8 cellular contexts compared by ENCODE assay signal in the genomic region with DNA sequence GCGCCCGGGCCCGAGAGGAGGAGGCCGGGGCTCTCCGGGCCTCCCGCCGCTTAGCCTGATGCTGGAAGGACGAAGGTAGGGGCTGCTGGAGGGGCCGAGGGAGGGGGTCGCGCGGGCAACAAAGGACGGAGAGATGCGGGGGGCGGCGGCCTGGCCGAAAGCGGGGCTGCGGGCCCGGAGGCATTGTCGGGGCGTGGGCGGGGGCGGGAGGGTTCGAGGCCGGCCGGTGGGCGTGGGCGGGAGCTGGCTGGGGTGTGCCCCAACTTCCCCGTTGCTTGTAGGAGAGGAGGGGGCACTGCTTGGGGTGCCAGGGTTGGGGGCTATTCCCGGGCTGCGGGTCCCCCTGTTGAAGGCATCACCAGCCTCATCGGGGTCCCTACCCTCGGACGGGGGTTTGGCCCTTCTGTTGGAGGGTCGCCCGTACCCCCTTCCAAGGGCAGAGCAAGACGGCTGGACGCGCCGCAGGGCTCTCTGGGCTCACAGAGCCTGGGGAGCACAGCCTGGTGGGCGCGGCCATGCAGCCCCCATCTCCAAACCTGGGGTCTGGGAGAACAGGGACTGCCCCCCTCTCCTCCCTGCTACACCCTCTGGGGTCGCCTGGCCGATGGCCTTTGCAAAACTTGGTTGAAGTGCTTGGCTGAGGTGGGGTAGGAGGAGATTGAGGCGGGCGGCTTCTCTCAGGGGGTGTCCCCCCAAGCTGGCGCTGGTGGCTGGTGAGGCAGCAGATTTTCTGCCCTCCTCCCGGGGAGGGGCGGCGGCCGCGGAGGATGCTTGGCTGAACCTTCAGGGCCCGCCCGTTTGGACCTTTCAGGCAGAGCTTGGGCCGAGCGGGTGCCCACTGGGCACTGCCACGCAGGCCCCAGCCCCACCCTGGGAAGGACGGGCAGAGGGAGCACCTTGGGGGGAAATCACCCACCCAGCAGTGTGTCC. TPM values are rescaled to one million over a fixed set of nuclear protein-coding genes. Genes with fewer than 3 reads are reported as not detected.
DNase-seq lines count a peak whose midpoint lies in the region; ATAC-seq and TF ChIP-seq lines count a peak whose summit lies in the region.

No MANE protein-coding gene starts in this region.

- peak overlapping the region; percentile 67 for H3K4me3 Mint-ChIP-seq in CD8-positive, alpha-beta T cell
- H3K4me3 Mint-ChIP-seq in activated T-cell treated with anti-CD3 and anti-CD28 coated beads, Interleukin-2, amount 50 U/mL, for 4 hours, result peak overlapping the region; percentile 63
- H3K4me3 Mint-ChIP-seq in neural crest cell, result peak overlapping the region; percentile 72

- no peaks in the 10 kb centered on the region for H3K27me3 ChIP-seq in CD8-positive, alpha-beta T cell (ENCODE audit: insufficient read depth, low read length)

- no peak for TF ChIP-seq CTCF in CD8-positive, alpha-beta T cell (IDR thresholded peaks at IDR 0.05)
- TF ChIP-seq CTCF in fibroblast of mammary gland (conservative IDR thresholded peaks at IDR 0.05; ENCODE audit: control insufficient read depth, insufficient read depth, low read depth, low read length), result no peak
- no peak for TF ChIP-seq CTCF in neural crest cell (conservative IDR thresholded peaks at IDR 0.05)

- peak; percentile 19 to 69 (median 54) for DNase-seq in CD8-positive, alpha-beta T cell
- peak; percentile 24 for DNase-seq in activated T-cell treated with anti-CD3 and anti-CD28 coated beads, Interleukin-2, amount 50 U/mL, for 4 hours
- DNase-seq in fibroblast of mammary gland (ENCODE audit: low read depth) (no peak), neural crest cell (ENCODE audit: low read depth, low spot score) (no peak)

- H3K27ac ChIP-seq in CD8-positive, alpha-beta T cell (ENCODE audit: low read depth, low read length), result no peak overlapping the region

- intact Hi-C loops in CD8-positive, alpha-beta T cell (cut with DNase I, micrococcal nuclease), result loop anchor here (1.0 kb wide), 4 partner anchors 20 to 116 kb away; a partner anchor contains a TSS

- ATAC-seq in CD8-positive, alpha-beta T cell, result peak; percentile 43
- ATAC-seq in HG03432 (IDR thresholded peaks at IDR 0.05; ENCODE audit: unreplicated experiment) (peak; percentile 25), HG03175 (IDR thresholded peaks at IDR 0.05; ENCODE audit: unreplicated experiment) (no peak), HG03439 (IDR thresholded peaks at IDR 0.05; ENCODE audit: unreplicated experiment) (no peak), GM21717 (IDR thresholded peaks at IDR 0.05; ENCODE audit: unreplicated experiment) (no peak)
- ATAC-seq in activated T-cell treated with anti-CD3 and anti-CD28 coated beads, Interleukin-2, amount 50 U/mL, for 4 hours, result peak; percentile 15 to 23

- no peak overlapping the region for H3K27ac Mint-ChIP-seq in CD8-positive, alpha-beta T cell
- no peak overlapping the region for H3K27ac Mint-ChIP-seq in neural crest cell (ENCODE audit: unreplicated experiment)

- POLR2A ChIA-PET in CD8-positive, alpha-beta T cell (lab: Charles Lee), result no interaction called here

- peaks cover 22% of the 10 kb centered on the region for H3K4me1 ChIP-seq in CD8-positive, alpha-beta T cell (ENCODE audit: insufficient read depth, low read length)

- CTCF ChIA-PET in CD8-positive, alpha-beta T cell (lab: Charles Lee), result interaction anchor here (1.1 to 2.5 kb wide), 2 partner anchors 21 to 221 kb away, joined by 3 to 17 read pairs; no protein-coding TSS in a partner anchor

- no peaks in the 10 kb centered on the region for H3K36me3 Mint-ChIP-seq in CD8-positive, alpha-beta T cell
- H3K36me3 Mint-ChIP-seq in activated T-cell treated with anti-CD3 and anti-CD28 coated beads, Interleukin-2, amount 50 U/mL, for 4 hours (ENCODE audit: insufficient read depth), result no peaks in the 10 kb centered on the region
- no peaks in the 10 kb centered on the region for H3K36me3 Mint-ChIP-seq in neural crest cell (ENCODE audit: low read depth)

- peak overlapping the region; percentile 54 for H3K4me3 ChIP-seq in CD8-positive, alpha-beta T cell (ENCODE audit: low read depth, low read length)
- peak overlapping the region; percentile 81 for H3K4me3 ChIP-seq in fibroblast of mammary gland (ENCODE audit: control insufficient read depth, low read depth, low read length)

- no peaks in the 10 kb centered on the region for H3K9me3 ChIP-seq in CD8-positive, alpha-beta T cell (ENCODE audit: low read length)

- H3K4me1 Mint-ChIP-seq in CD8-positive, alpha-beta T cell (ENCODE audit: low read depth), result peaks cover 22% of the 10 kb centered on the region
- peaks cover 24% of the 10 kb centered on the region for H3K4me1 Mint-ChIP-seq in activated T-cell treated with anti-CD3 and anti-CD28 coated beads, Interleukin-2, amount 50 U/mL, for 4 hours (ENCODE audit: low read depth)
- peaks cover 36% of the 10 kb centered on the region for H3K4me1 Mint-ChIP-seq in neural crest cell

- H3K9me3 Mint-ChIP-seq in CD8-positive, alpha-beta T cell, result no peaks in the 10 kb centered on the region
- no peaks in the 10 kb centered on the region for H3K9me3 Mint-ChIP-seq in activated T-cell treated with anti-CD3 and anti-CD28 coated beads, Interleukin-2, amount 50 U/mL, for 4 hours
- H3K9me3 Mint-ChIP-seq in neural crest cell, result no peaks in the 10 kb centered on the region

- no peaks in the 10 kb centered on the region for H3K36me3 ChIP-seq in CD8-positive, alpha-beta T cell (ENCODE audit: insufficient read depth, low read length)

- peaks cover 4% of the 10 kb centered on the region for H3K27me3 Mint-ChIP-seq in CD8-positive, alpha-beta T cell (ENCODE audit: low read depth)
- peaks cover 5% of the 10 kb centered on the region for H3K27me3 Mint-ChIP-seq in activated T-cell treated with anti-CD3 and anti-CD28 coated beads, Interleukin-2, amount 50 U/mL, for 4 hours (ENCODE audit: low read depth)
- peaks cover 43% of the 10 kb centered on the region for H3K27me3 Mint-ChIP-seq in neural crest cell (ENCODE audit: low read depth)

RNA-seq across cellular contexts. Expression of a gene that starts 0.7 kb away (rescaled TPM):
- 1 to 10 TPM; 2.1 to 2.7 TPM for total RNA-seq in CD8-positive, alpha-beta T cell
- 1 to 10 TPM; 1.2 to 2.5 (median 1.4) TPM for total RNA-seq in activated T-cell treated with anti-CD3 and anti-CD28 coated beads, Interleukin-2, amount 50 U/mL, for 4 hours
- 24.0 and 26.5 TPM in 2 replicates for total RNA-seq in neural crest cell

RNA-seq across cellular contexts. Expression of a gene that starts 35.7 kb away (rescaled TPM):
- 10 to 100 TPM in 1 of 2 experiments, 1 to 10 TPM in 1; 8.8 to 10.7 TPM for total RNA-seq in CD8-positive, alpha-beta T cell
- total RNA-seq in activated T-cell treated with anti-CD3 and anti-CD28 coated beads, Interleukin-2, amount 50 U/mL, for 4 hours, result 10 to 100 TPM; 71.4 to 85.2 (median 73.8) TPM
- total RNA-seq in neural crest cell, result 77.0 and 80.4 TPM in 2 replicates

Comparison
In these comparisons a context has a peak if more than half of its experiments do, and no peak if none do; other contexts are left out.
1. ATAC-seq: peak in CD8-positive, alpha-beta T cell (single experiment), HG03432 (single experiment) and activated T-cell treated with anti-CD3 and anti-CD28 coated beads, Interleukin-2, amount 50 U/mL, for 4 hours (2 of 2); none in HG03175 (single experiment), HG03439 (single experiment) and GM21717 (single experiment).
2. DNase-seq: peak in CD8-positive, alpha-beta T cell (7 of 7) and activated T-cell treated with anti-CD3 and anti-CD28 coated beads, Interleukin-2, amount 50 U/mL, for 4 hours (single experiment); none in fibroblast of mammary gland (single experiment) and neural crest cell (single experiment).
3. Peak in every context shown above with its lines, with median percentiles within 50 percentile points of each other: H3K4me3 Mint-ChIP-seq.